ENCODE assay signal across 14 cellular contexts in the genomic region with DNA sequence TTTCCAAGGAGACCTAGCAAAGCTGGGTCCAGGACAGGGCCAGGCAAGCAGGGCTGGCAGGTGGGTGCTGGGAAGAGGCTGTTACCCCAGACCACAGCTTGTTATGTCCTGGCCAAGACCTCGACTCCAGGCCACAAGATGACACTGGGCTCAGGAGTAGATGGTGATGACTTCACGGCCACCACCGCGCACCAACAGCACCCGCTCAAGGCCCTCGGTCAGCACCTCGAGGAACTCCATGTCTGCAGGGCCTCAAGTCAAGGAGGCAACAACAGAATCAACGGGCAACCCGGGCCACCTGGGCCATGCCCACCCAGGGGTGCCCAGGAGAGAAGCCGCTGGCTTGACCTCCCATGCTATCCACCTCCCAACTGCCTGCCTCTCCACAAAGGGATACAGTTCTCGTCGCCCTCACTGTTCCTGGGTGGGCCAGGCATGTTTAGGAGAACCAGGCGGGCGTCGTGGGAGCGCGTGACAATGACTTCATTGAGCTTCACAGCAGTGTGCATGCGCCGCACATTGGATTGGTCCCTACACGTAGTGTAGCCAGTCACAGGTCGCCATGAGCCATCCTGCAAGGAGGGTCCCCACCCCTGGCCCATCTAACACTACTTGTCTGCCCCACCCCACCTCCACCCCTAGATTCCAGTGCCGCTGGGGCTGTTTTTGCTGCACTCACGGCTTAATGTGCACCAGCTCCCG. TPM values are rescaled to one million over a fixed set of nuclear protein-coding genes. Genes with fewer than 3 reads are reported as not detected.
DNase-seq lines count a peak whose midpoint lies in the region; ATAC-seq and TF ChIP-seq lines count a peak whose summit lies in the region.
"Had no signal": no experiment of that assay in that cellular context is flagged by ENCODE, and none has a peak within 500 bp of the region (broad histone marks: within the 10 kb centered on the region; RNA-seq: fewer than 3 reads in every experiment).

No MANE protein-coding gene starts in this region.

- TF ChIP-seq CTCF in GM06990 (IDR thresholded peaks at IDR 0.05; ENCODE audit: insufficient read depth, low read length, poor library complexity, severe bottlenecking) (no peak), dorsolateral prefrontal cortex (IDR thresholded peaks at IDR 0.05 in 54 of 56, conservative IDR thresholded peaks at IDR 0.05 in 2 of 56; ENCODE audit: low read depth in 1 of 56, partially characterized antibody in 56 of 56) (no peak)

- H3K4me1 ChIP-seq in rectal smooth muscle tissue (ENCODE audit: control insufficient read depth, insufficient read depth, low read length): peaks cover 16% of the 10 kb centered on the region

- peaks cover 12% of the 10 kb centered on the region for H3K36me3 Mint-ChIP-seq in T-cell

- no peaks in the 10 kb centered on the region for H3K27me3 ChIP-seq in GM06990 (replicated peaks; ENCODE audit: control insufficient read depth, insufficient read depth, low read length)
- H3K27me3 ChIP-seq in dorsolateral prefrontal cortex: no peaks in the 10 kb centered on the region
- H3K27me3 ChIP-seq in rectal smooth muscle tissue (ENCODE audit: control insufficient read depth, insufficient read depth, low read length): no peaks in the 10 kb centered on the region
- H3K27me3 ChIP-seq: hepatocyte had no signal

- POLR2A ChIA-PET in T-cell (lab: Charles Lee): no interaction called here

- no peak overlapping the region for H3K27ac Mint-ChIP-seq in T-cell
- H3K27ac Mint-ChIP-seq: activated T-cell treated with anti-CD3 and anti-CD28 coated beads, Interleukin-2, amount 50 U/mL, for 72 hours had no signal

- no peaks in the 10 kb centered on the region for H3K27me3 Mint-ChIP-seq in T-cell

- H3K4me3 ChIP-seq in GM06990 (replicated peaks; ENCODE audit: low read depth, low read length) (no peak overlapping the region), dorsolateral prefrontal cortex (peak overlapping the region in 5 of 59 donors; percentile 10 to 44 (median 22)), rectal smooth muscle tissue (ENCODE audit: low read length) (no peak overlapping the region)
- H3K4me3 ChIP-seq: hepatocyte had no signal

- CTCF ChIA-PET in T-cell (lab: Charles Lee): interaction anchor here (0.6 to 0.7 kb wide), 2 partner anchors 17 to 175 kb away, joined by 3 to 5 read pairs; no protein-coding TSS in a partner anchor

- intact Hi-C loops in dorsolateral prefrontal cortex (cut with DNase I): loop anchor here (2.0 to 5.0 kb wide), 2 partner anchors 47 to 48 kb away; no protein-coding TSS in a partner anchor

- peaks cover 19 to 25% (median 21%) of the 10 kb centered on the region in 3 donors for H3K4me1 Mint-ChIP-seq in T-cell

- no peak overlapping the region for H3K9ac ChIP-seq in rectal smooth muscle tissue (ENCODE audit: low read length)

- DNase-seq in GM06990 (ENCODE audit: extremely low read depth, insufficient read length) (peak; percentile 21), dorsolateral prefrontal cortex (no peak), T-cell (no peak), COLO668 (lab: John Stamatoyannopoulos, UW; ENCODE audit: unreplicated experiment) (no peak)
- DNase-seq: activated CD4-positive, alpha-beta T cell treated with anti-CD3 and anti-CD28 coated beads for 48 hours; activated T-cell treated with anti-CD3 and anti-CD28 coated beads, Interleukin-2, amount 50 U/mL, for 72 hours; NCI-H2171 treated with DMSO at 0.1 percent for 48 hours had no signal

- H3K4me3 Mint-ChIP-seq in T-cell: no peak overlapping the region
- H3K4me3 Mint-ChIP-seq: activated T-cell treated with anti-CD3 and anti-CD28 coated beads, Interleukin-2, amount 50 U/mL, for 72 hours had no signal

- H3K27ac ChIP-seq in dorsolateral prefrontal cortex (peak overlapping the region; percentile 16 to 97 (median 90)), rectal smooth muscle tissue (ENCODE audit: low read depth, low read length) (peak overlapping the region; percentile 85)
- H3K27ac ChIP-seq: hepatocyte, HL-60 had no signal

- ATAC-seq in HG02973 (IDR thresholded peaks at IDR 0.05; ENCODE audit: unreplicated experiment) (no peak), T-cell (replicated peaks in 1 of 4) (no peak)
- ATAC-seq: activated T-cell treated with anti-CD3 and anti-CD28 coated beads, Interleukin-2, amount 50 U/mL, for 72 hours had no signal

- H3K36me3 ChIP-seq in GM06990 (ENCODE audit: control insufficient read depth, insufficient read depth, low read length): peaks cover 43% of the 10 kb centered on the region
- peaks cover 31% of the 10 kb centered on the region for H3K36me3 ChIP-seq in rectal smooth muscle tissue (ENCODE audit: control insufficient read depth, insufficient read depth, low read length)

- no peaks in the 10 kb centered on the region for H3K9me3 Mint-ChIP-seq in T-cell
- H3K9me3 Mint-ChIP-seq: activated T-cell treated with anti-CD3 and anti-CD28 coated beads, Interleukin-2, amount 50 U/mL, for 72 hours had no signal

RNA-seq across cellular contexts. Expression of a gene that starts 0.9 kb away (rescaled TPM):
- total RNA-seq in dorsolateral prefrontal cortex (10 to 100 TPM in 108 of 120 experiments, 1 to 10 TPM in 12; 5.4 to 42.1 (median 16.4) TPM), T-cell (10 to 100 TPM in 4 of 5 donors, 1 to 10 TPM in 1; 9.8 to 20.7 (median 18.7) TPM)

RNA-seq across cellular contexts. Expression of a gene that starts 8.2 kb away (rescaled TPM):
- total RNA-seq in dorsolateral prefrontal cortex (10 to 100 TPM; 21.1 to 56.9 (median 38.9) TPM), T-cell (100 to 1,000 TPM; 118 to 214 (median 165) TPM)

RNA-seq across cellular contexts. Expression of a gene that starts 13.2 kb away (rescaled TPM):
- total RNA-seq in dorsolateral prefrontal cortex (1 to 10 TPM in 110 of 120 experiments, under 1 TPM in 8, not detected in 2; 0.26 to 6.7 (median 2.2) TPM), T-cell (10 to 100 TPM in 4 of 5 donors, 1 to 10 TPM in 1; 9.4 to 14.2 (median 13.2) TPM)
- total RNA-seq: M059J had no signal

RNA-seq across cellular contexts. Expression of a gene that starts 23.6 kb away (rescaled TPM):
- total RNA-seq in dorsolateral prefrontal cortex (10 to 100 TPM; 12.2 to 79.2 (median 26.9) TPM), T-cell (10 to 100 TPM; 23.3 to 39.6 (median 33.7) TPM)

RNA-seq across cellular contexts. Expression of a gene that starts 35.5 kb away (rescaled TPM):
- 1 to 10 TPM in 3 of 120 experiments, under 1 TPM in 27, not detected in 90; 0.23 to 1.3 (median 0.35) TPM for total RNA-seq in dorsolateral prefrontal cortex
- 1 to 10 TPM in 4 of 5 donors, under 1 TPM in 1; 0.48 to 1.5 (median 1.1) TPM for total RNA-seq in T-cell
- total RNA-seq: hepatocyte, M059J, pulmonary artery endothelial cell, ureter had no signal
